In genomic region chr10:63421591-63421990, GRCh38 we compare ENCODE assay signal across 8 cellular contexts. TPM values are rescaled to one million over a fixed set of nuclear protein-coding genes. Genes with fewer than 3 reads are reported as not detected.
DNase-seq lines count a peak whose midpoint lies in the region; ATAC-seq and TF ChIP-seq lines count a peak whose summit lies in the region.

No MANE protein-coding gene starts in this region.

- no peak overlapping the region for H3K4me2 ChIP-seq in MM.1S (ENCODE audit: low read depth, low read length)

- no peaks in the 10 kb centered on the region for H3K27me3 ChIP-seq in MM.1S (replicated peaks; ENCODE audit: insufficient read depth, low read length)
- H3K27me3 ChIP-seq in cardiac muscle cell: no peaks in the 10 kb centered on the region
- no peaks in the 10 kb centered on the region for H3K27me3 ChIP-seq in breast epithelium

- H3K4me3 ChIP-seq in MM.1S (ENCODE audit: low read length) (no peak overlapping the region), cardiac muscle cell (no peak overlapping the region), breast epithelium (no peak overlapping the region)

- intact Hi-C loops in breast epithelium (cut with DNase I; ENCODE audit: low total_unique reads): no loop called here

- peaks cover 78% of the 10 kb centered on the region for H3K79me2 ChIP-seq in MM.1S (ENCODE audit: low read length)

- H4K20me1 ChIP-seq in MM.1S (ENCODE audit: insufficient read depth, low read length): no peaks in the 10 kb centered on the region

- H2AFZ ChIP-seq in MM.1S (ENCODE audit: low read length): no peak overlapping the region

- H3K9me2 ChIP-seq in MM.1S (replicated peaks; ENCODE audit: insufficient read depth, low read length): no peaks in the 10 kb centered on the region

- ATAC-seq in GM18519 (IDR thresholded peaks at IDR 0.05; ENCODE audit: low FRiP score, unreplicated experiment): peak; percentile 98
- ATAC-seq in GM21786 (IDR thresholded peaks at IDR 0.05; ENCODE audit: unreplicated experiment): peak; percentile 98

- H3K27ac ChIP-seq in MM.1S (ENCODE audit: low read length) (peak overlapping the region; percentile 18; the same call in 1 of the 2 replicates), cardiac muscle cell (peak overlapping the region; percentile 26), breast epithelium (no peak overlapping the region)

- no peaks in the 10 kb centered on the region for H3K9me3 ChIP-seq in MM.1S (replicated peaks; ENCODE audit: insufficient read depth, low read length)
- H3K9me3 ChIP-seq in cardiac muscle cell (ENCODE audit: low read depth): no peaks in the 10 kb centered on the region
- H3K9me3 ChIP-seq in breast epithelium: no peaks in the 10 kb centered on the region

- no peaks in the 10 kb centered on the region for H3F3A ChIP-seq in MM.1S (ENCODE audit: insufficient read depth, low read length)

- TF ChIP-seq CTCF in MM.1S (IDR thresholded peaks at IDR 0.05; ENCODE audit: low read length) (no peak), cardiac muscle cell (IDR thresholded peaks at IDR 0.05; ENCODE audit: low read depth, low read length) (no peak), breast epithelium (IDR thresholded peaks at IDR 0.05) (no peak)

- H3K36me3 ChIP-seq in MM.1S (replicated peaks; ENCODE audit: insufficient read depth, low read length) (no peaks in the 10 kb centered on the region), cardiac muscle cell (no peaks in the 10 kb centered on the region), breast epithelium (no peaks in the 10 kb centered on the region)

- DNase-seq in MM.1S: peak; percentile 16
- DNase-seq in cardiac muscle cell (ENCODE audit: low read depth in 1 of 2, low spot score in 1 of 2): no peak
- DNase-seq in breast epithelium (ENCODE audit: low spot score in 2 of 2): no peak
- no peak for DNase-seq in COLO829 (ENCODE audit: low spot score)
- no peak for DNase-seq in inferior parietal cortex (ENCODE audit: extremely low spot score)
- no peak for DNase-seq in glomerular visceral epithelial cell (ENCODE audit: extremely low spot score)

- H3K4me1 ChIP-seq in MM.1S (ENCODE audit: low read length) (peaks cover 6% of the 10 kb centered on the region; the same call in 1 of the 2 replicates), cardiac muscle cell (ENCODE audit: low read depth) (peaks cover 16% of the 10 kb centered on the region), breast epithelium (no peaks in the 10 kb centered on the region)

- TF ChIP-seq POLR2A in breast epithelium (IDR thresholded peaks at IDR 0.05): no peak

- H3K9ac ChIP-seq in MM.1S (ENCODE audit: low read length): no peak overlapping the region

RNA-seq across cellular contexts. Expression of gene JMJD1C, which starts 44.2 kb away (rescaled TPM):
- total RNA-seq in cardiac muscle cell (72.3 and 144 TPM in 2 replicates), breast epithelium (100 to 1,000 TPM; 134 to 327 (median 162) TPM)
- 59.1 and 82.4 TPM in 2 replicates for polyA plus RNA-seq in cardiac muscle cell

Comparison
In these comparisons a context has a peak if more than half of its experiments do, and no peak if none do; other contexts are left out.
1. H3K27ac ChIP-seq: peak in MM.1S (single experiment) and cardiac muscle cell (single experiment); none in breast epithelium (0 of 2).